In genomic region chr5:148372883-148373282, GRCh38 we compare ENCODE assay signal across 20 cellular contexts. TPM values are rescaled to one million over a fixed set of nuclear protein-coding genes. Genes with fewer than 3 reads are reported as not detected.
DNase-seq lines count a peak whose midpoint lies in the region; ATAC-seq, FAIRE-seq and TF ChIP-seq lines count a peak whose summit lies in the region.
"Had no signal": no experiment of that assay in that cellular context is flagged by ENCODE, and none has a peak within 500 bp of the region (broad histone marks: within the 10 kb centered on the region; RNA-seq: fewer than 3 reads in every experiment).

No MANE protein-coding gene starts in this region.

- TF ChIP-seq CTCF in PC-3 (conservative IDR thresholded peaks at IDR 0.05; ENCODE audit: low read depth, low read length) (no peak), progenitor cell of endocrine pancreas (IDR thresholded peaks at IDR 0.05; ENCODE audit: unreplicated experiment) (no peak)

- in situ Hi-C loops in GM23248 (cut with MboI): loop anchor here (10.0 kb wide), 1 partner anchor 188 kb away; no protein-coding TSS in a partner anchor

- H3K9me2 ChIP-seq in GM23248 (ENCODE audit: insufficient read depth): 0 out of 2 replicates have a peak, but pooled peaks cover 3% of the 10 kb centered on the region
- H3K9me2 ChIP-seq in PC-3 (replicated peaks; ENCODE audit: low read length): no peaks in the 10 kb centered on the region

- H3K27me3 ChIP-seq in GM23248 (replicated peaks; ENCODE audit: insufficient read depth) (no peaks in the 10 kb centered on the region), PC-3 (ENCODE audit: low read length) (no peaks in the 10 kb centered on the region)
- H3K27me3 ChIP-seq: MG63, Peyer's patch had no signal

- H3K27ac ChIP-seq in GM23248 (no peak overlapping the region), PC-3 (ENCODE audit: low read length) (peak overlapping the region; percentile 38), epithelial cell of prostate (peak overlapping the region; percentile 55)
- H3K27ac ChIP-seq: Peyer's patch had no signal

- H3K4me3 ChIP-seq in GM23248: no peak overlapping the region
- H3K4me3 ChIP-seq in PC-3 (ENCODE audit: low read length): no peak overlapping the region
- H3K4me3 ChIP-seq: MG63, Peyer's patch had no signal

- intact Hi-C loops in PC-3 (cut with micrococcal nuclease): loop anchor here (1.0 to 5.0 kb wide), 3 partner anchors 83 to 421 kb away; no protein-coding TSS in a partner anchor

- DNase-seq in GM23248: peak; percentile 18
- DNase-seq in PC-3: peak; percentile 53
- DNase-seq in epithelial cell of prostate (ENCODE audit: low read depth, low spot score): peak; percentile 48
- no peak for DNase-seq in progenitor cell of endocrine pancreas (ENCODE audit: low spot score, unreplicated experiment)
- DNase-seq in GM12891 (ENCODE audit: insufficient read length, low spot score): no peak
- no peak for DNase-seq in globus pallidus (ENCODE audit: low spot score)
- DNase-seq: GDM1, GOT3, Karpas-422, MG63, NCI-H1092, NCI-H1436 treated with DMSO at 0.1 percent for 48 hours, NCI-H2029, NCI-H2171, NCI-H526, Peyer's patch, SW 1271 had no signal

- H3K4me1 Mint-ChIP-seq in progenitor cell of endocrine pancreas (ENCODE audit: low read depth): peaks cover 16% of the 10 kb centered on the region

- H3K36me3 Mint-ChIP-seq in progenitor cell of endocrine pancreas (ENCODE audit: insufficient read depth): peaks cover 17% of the 10 kb centered on the region

- H4K20me1 ChIP-seq in GM23248 (ENCODE audit: insufficient read depth) (no peaks in the 10 kb centered on the region), PC-3 (ENCODE audit: low read length) (no peaks in the 10 kb centered on the region)

- H3K9ac ChIP-seq in GM23248: no peak overlapping the region
- H3K9ac ChIP-seq in PC-3 (ENCODE audit: low read length): no peak overlapping the region

- no TSS peak for BruUV-seq in PC-3 (replicated peaks; lab: Mats Ljungman, UMichigan)

- POLR2A ChIA-PET in PC-3 (lab: Charles Lee; ENCODE audit: unreplicated experiment): no interaction called here

- peak overlapping the region; percentile 25 for H3K27ac Mint-ChIP-seq in progenitor cell of endocrine pancreas

- no peaks in the 10 kb centered on the region for H3K36me3 ChIP-seq in GM23248 (ENCODE audit: low read depth)
- no peaks in the 10 kb centered on the region for H3K36me3 ChIP-seq in PC-3 (ENCODE audit: low read depth, low read length)
- H3K36me3 ChIP-seq: MG63, Peyer's patch had no signal

- CTCF ChIA-PET in PC-3 (lab: Charles Lee): no interaction called here

- H3K27me3 Mint-ChIP-seq in progenitor cell of endocrine pancreas: no peaks in the 10 kb centered on the region

- H2AFZ ChIP-seq in GM23248: no peak overlapping the region
- H2AFZ ChIP-seq in PC-3 (ENCODE audit: low read length): no peak overlapping the region

- no peaks in the 10 kb centered on the region for H3K9me3 ChIP-seq in GM23248 (ENCODE audit: low read depth)
- H3K9me3 ChIP-seq in PC-3 (ENCODE audit: low read length): no peaks in the 10 kb centered on the region
- H3K9me3 ChIP-seq: Peyer's patch had no signal

- H3K4me2 ChIP-seq in GM23248 (ENCODE audit: unreplicated experiment) (no peak overlapping the region), PC-3 (ENCODE audit: low read length) (peak overlapping the region; percentile 21)

- ATAC-seq in PC-3 (peak; percentile 72), GM18870 (IDR thresholded peaks at IDR 0.05; ENCODE audit: unreplicated experiment) (no peak)

- H3K4me3 Mint-ChIP-seq in progenitor cell of endocrine pancreas (ENCODE audit: low read depth): no peak overlapping the region
- H3K4me3 Mint-ChIP-seq: CD14-positive monocyte had no signal

- H3K79me2 ChIP-seq in GM23248 (ENCODE audit: insufficient read depth) (no peaks in the 10 kb centered on the region), PC-3 (ENCODE audit: low read length) (no peaks in the 10 kb centered on the region)

- TF ChIP-seq POLR2A in GM12891 (IDR thresholded peaks at IDR 0.05; ENCODE audit: low read depth, low read length): no peak

- H3K4me1 ChIP-seq in GM23248 (ENCODE audit: insufficient read depth) (0 out of 2 replicates have a peak, but pooled peaks cover 8% of the 10 kb centered on the region), PC-3 (ENCODE audit: insufficient read depth, low read length) (peaks cover 14% of the 10 kb centered on the region)
- H3K4me1 ChIP-seq: Peyer's patch had no signal

- H3K9me3 Mint-ChIP-seq in progenitor cell of endocrine pancreas (ENCODE audit: low read depth): peaks cover 13% of the 10 kb centered on the region

- H3F3A ChIP-seq in GM23248 (ENCODE audit: insufficient read depth) (no peaks in the 10 kb centered on the region), PC-3 (ENCODE audit: low read length, unreplicated experiment) (no peaks in the 10 kb centered on the region)

- FAIRE-seq in GM12891 (lab: Jason Lieb, UNC): no peak

TF ChIP-seq in GM12891, 5 proteins besides CTCF, POLR2A, EP300 and RAD21:
- TF ChIP-seq TAF1 (IDR thresholded peaks at IDR 0.05; ENCODE audit: low read depth, low read length) (no peak), POLR2AphosphoS5 (IDR thresholded peaks at IDR 0.05; ENCODE audit: low read depth, low read length) (no peak), PAX5 (IDR thresholded peaks at IDR 0.05; ENCODE audit: insufficient read depth, low read length, severe bottlenecking) (no peak), SPI1 (IDR thresholded peaks at IDR 0.05; ENCODE audit: low read depth, low read length) (no peak), POU2F2 (IDR thresholded peaks at IDR 0.05; ENCODE audit: low read depth, low read length) (no peak)

RNA-seq across cellular contexts. Expression of gene FBXO38, which starts 10.9 kb away (rescaled TPM):
- total RNA-seq in GM23248 (2014; rRNA removed; shearing (Covaris generic)): 42.9 and 55.3 TPM in 2 replicates
- 16.7 and 17.1 TPM in 2 replicates for polyA plus RNA-seq in GM23248 (2016; fragmentation: Nextera tagmentation; extraction: Ambion mirVana)
- total RNA-seq in PC-3 (2014; rRNA removed) (42.7 and 52.3 TPM in 2 replicates), progenitor cell of endocrine pancreas (65.0 and 68.1 TPM in 2 replicates)
- polyA plus RNA-seq in GM12891 (2012; ENCODE audit: low read depth, missing spikeins): 12.7 TPM

RNA-seq across cellular contexts. Expression of gene SPINK9, which starts 37.5 kb away (rescaled TPM):
- total RNA-seq in GM23248 (2014; rRNA removed; shearing (Covaris generic)): not detected in 2 replicates
- polyA plus RNA-seq in GM23248 (2016; fragmentation: Nextera tagmentation; extraction: Ambion mirVana): not detected in 2 replicates
- total RNA-seq in PC-3 (2014; rRNA removed) (not detected in 2 replicates), progenitor cell of endocrine pancreas (not detected in 2 replicates)
- polyA plus RNA-seq in GM12891 (2012; ENCODE audit: low read depth, missing spikeins): not detected
- total RNA-seq: HT1080, Peyer's patch had no signal
- polyA plus RNA-seq: CD14-positive monocyte had no signal

Comparison
In these comparisons a context has a peak if more than half of its experiments do, and no peak if none do; other contexts are left out.
1. DNase-seq: peak in GM23248 (single experiment), PC-3 (single experiment) and epithelial cell of prostate (single experiment); none in progenitor cell of endocrine pancreas (single experiment), GM12891 (single experiment) and globus pallidus (single experiment).